ENCODE assay signal across 1 cellular context in genomic region chr7:10973061-10973941, GRCh38.
TF ChIP-seq lines count a peak whose summit lies in the region.

Gene PHF14, plus strand, starts transcription at chr7:10973872. Its CDS starts 452 bp downstream, at chr7:10974324.

TF ChIP-seq in HepG2, 621 proteins besides CTCF, POLR2A, EP300 and RAD21 (continued from another document and continues in another):
- TF ChIP-seq LRRFIP1 (CRISPR knock-in tag; conservative IDR thresholded peaks at IDR 0.05) (no peak), ZNF660 (CRISPR knock-in tag; IDR thresholded peaks at IDR 0.05; ENCODE audit: borderline replicate concordance, low read depth) (no peak), SRSF4 (IDR thresholded peaks at IDR 0.05; ENCODE audit: low read depth, low read length, poor library complexity, severe bottlenecking) (no peak), PREB (CRISPR knock-in tag; IDR thresholded peaks at IDR 0.05) (no peak), SYNCRIP (IDR thresholded peaks at IDR 0.05; ENCODE audit: insufficient read depth, low read depth, low read length) (no peak), ZNF510 (CRISPR knock-in tag; IDR thresholded peaks at IDR 0.05; ENCODE audit: low read depth) (0 out of 2 replicates have a peak, but pooled peaks have one; percentile 21), IKZF5 (CRISPR knock-in tag; IDR thresholded peaks at IDR 0.05) (peak; percentile 80; the same call in 1 of the 2 replicates), KDM5B (CRISPR knock-in tag; IDR thresholded peaks at IDR 0.05; ENCODE audit: borderline replicate concordance) (no peak), KDM1A (CRISPR knock-in tag; IDR thresholded peaks at IDR 0.05) (no peak), ZNF547 (CRISPR knock-in tag; IDR thresholded peaks at IDR 0.05) (0 out of 2 replicates have a peak, but pooled peaks have one; percentile 4), TBX3 (IDR thresholded peaks at IDR 0.05; ENCODE audit: borderline replicate concordance) (no peak), ZNF44 (CRISPR knock-in tag; IDR thresholded peaks at IDR 0.05) (no peak), CENPX (CRISPR knock-in tag; IDR thresholded peaks at IDR 0.05) (no peak), SOX6 (IDR thresholded peaks at IDR 0.05) (no peak), SOX6 (CRISPR knock-in tag; IDR thresholded peaks at IDR 0.05) (peak; percentile 59), SMAD1 (CRISPR knock-in tag; IDR thresholded peaks at IDR 0.05; ENCODE audit: borderline replicate concordance, low read depth) (no peak), HNRNPLL (IDR thresholded peaks at IDR 0.05; ENCODE audit: low read depth, low read length, poor library complexity, severe bottlenecking) (peak; percentile 81), NFE2L2 (IDR thresholded peaks at IDR 0.05; ENCODE audit: low read length) (no peak), CENPT (CRISPR knock-in tag; IDR thresholded peaks at IDR 0.05; ENCODE audit: low read depth) (no peak), ZFP37 (CRISPR knock-in tag; IDR thresholded peaks at IDR 0.05; ENCODE audit: borderline replicate concordance) (peak; percentile 59; the same call in 1 of the 2 replicates), U2AF2 (IDR thresholded peaks at IDR 0.05; ENCODE audit: low read depth, low read length) (no peak), ZNF292 (CRISPR knock-in tag; IDR thresholded peaks at IDR 0.05; ENCODE audit: borderline replicate concordance, low read depth) (no peak), ZNF564 (CRISPR knock-in tag; IDR thresholded peaks at IDR 0.05) (no peak; the same call in 1 of the 2 replicates), SNAI1 (CRISPR knock-in tag; IDR thresholded peaks at IDR 0.05; ENCODE audit: borderline replicate concordance) (no peak; the same call in 1 of the 2 replicates), ZNF878 (CRISPR knock-in tag; IDR thresholded peaks at IDR 0.05) (no peak), GATA4 (IDR thresholded peaks at IDR 0.05; ENCODE audit: borderline replicate concordance, low read depth) (peak; percentile 63; the same call in 1 of the 2 replicates), ZNF343 (CRISPR knock-in tag; IDR thresholded peaks at IDR 0.05) (no peak), ATRX (CRISPR knock-in tag; IDR thresholded peaks at IDR 0.05; ENCODE audit: borderline replicate concordance) (no peak), ERF (CRISPR knock-in tag; IDR thresholded peaks at IDR 0.05) (peak; percentile 55), KLF13 (CRISPR knock-in tag; IDR thresholded peaks at IDR 0.05) (no peak), KDM4B (CRISPR knock-in tag; IDR thresholded peaks at IDR 0.05) (no peak), ONECUT2 (CRISPR knock-in tag; IDR thresholded peaks at IDR 0.05) (peak; percentile 42; the same call in 1 of the 2 replicates), ZNF253 (CRISPR knock-in tag; IDR thresholded peaks at IDR 0.05; ENCODE audit: borderline replicate concordance) (no peak), ZNF580 (CRISPR knock-in tag; IDR thresholded peaks at IDR 0.05; ENCODE audit: borderline replicate concordance, low read depth) (no peak), ZNF781 (CRISPR knock-in tag; IDR thresholded peaks at IDR 0.05; ENCODE audit: borderline replicate concordance, not compliant biosample characterization) (no peak), SP1 (IDR thresholded peaks at IDR 0.05) (no peak), SP1 (CRISPR knock-in tag; IDR thresholded peaks at IDR 0.05) (no peak), CHCHD3 (CRISPR knock-in tag; IDR thresholded peaks at IDR 0.05) (no peak), TRIM24 (CRISPR knock-in tag; IDR thresholded peaks at IDR 0.05) (no peak), RXRB (CRISPR knock-in tag; IDR thresholded peaks at IDR 0.05; ENCODE audit: borderline replicate concordance) (peak; percentile 53; the same call in 1 of the 2 replicates)
- TF ChIP-seq, protein P1, sequence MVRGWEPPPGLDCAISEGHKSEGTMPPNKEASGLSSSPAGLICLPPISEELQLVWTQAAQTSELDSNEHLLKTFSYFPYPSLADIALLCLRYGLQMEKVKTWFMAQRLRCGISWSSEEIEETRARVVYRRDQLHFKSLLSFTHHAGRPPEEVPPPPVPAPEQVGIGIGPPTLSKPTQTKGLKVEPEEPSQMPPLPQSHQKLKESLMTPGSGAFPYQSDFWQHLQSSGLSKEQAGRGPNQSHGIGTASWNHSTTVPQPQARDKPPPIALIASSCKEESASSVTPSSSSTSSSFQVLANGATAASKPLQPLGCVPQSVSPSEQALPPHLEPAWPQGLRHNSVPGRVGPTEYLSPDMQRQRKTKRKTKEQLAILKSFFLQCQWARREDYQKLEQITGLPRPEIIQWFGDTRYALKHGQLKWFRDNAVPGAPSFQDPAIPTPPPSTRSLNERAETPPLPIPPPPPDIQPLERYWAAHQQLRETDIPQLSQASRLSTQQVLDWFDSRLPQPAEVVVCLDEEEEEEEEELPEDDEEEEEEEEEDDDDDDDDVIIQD (CRISPR knock-in tag; IDR thresholded peaks at IDR 0.05; ENCODE audit: low read depth), result peak; percentile 67; the same call in 1 of the 2 replicates
- TF ChIP-seq, protein P2, sequence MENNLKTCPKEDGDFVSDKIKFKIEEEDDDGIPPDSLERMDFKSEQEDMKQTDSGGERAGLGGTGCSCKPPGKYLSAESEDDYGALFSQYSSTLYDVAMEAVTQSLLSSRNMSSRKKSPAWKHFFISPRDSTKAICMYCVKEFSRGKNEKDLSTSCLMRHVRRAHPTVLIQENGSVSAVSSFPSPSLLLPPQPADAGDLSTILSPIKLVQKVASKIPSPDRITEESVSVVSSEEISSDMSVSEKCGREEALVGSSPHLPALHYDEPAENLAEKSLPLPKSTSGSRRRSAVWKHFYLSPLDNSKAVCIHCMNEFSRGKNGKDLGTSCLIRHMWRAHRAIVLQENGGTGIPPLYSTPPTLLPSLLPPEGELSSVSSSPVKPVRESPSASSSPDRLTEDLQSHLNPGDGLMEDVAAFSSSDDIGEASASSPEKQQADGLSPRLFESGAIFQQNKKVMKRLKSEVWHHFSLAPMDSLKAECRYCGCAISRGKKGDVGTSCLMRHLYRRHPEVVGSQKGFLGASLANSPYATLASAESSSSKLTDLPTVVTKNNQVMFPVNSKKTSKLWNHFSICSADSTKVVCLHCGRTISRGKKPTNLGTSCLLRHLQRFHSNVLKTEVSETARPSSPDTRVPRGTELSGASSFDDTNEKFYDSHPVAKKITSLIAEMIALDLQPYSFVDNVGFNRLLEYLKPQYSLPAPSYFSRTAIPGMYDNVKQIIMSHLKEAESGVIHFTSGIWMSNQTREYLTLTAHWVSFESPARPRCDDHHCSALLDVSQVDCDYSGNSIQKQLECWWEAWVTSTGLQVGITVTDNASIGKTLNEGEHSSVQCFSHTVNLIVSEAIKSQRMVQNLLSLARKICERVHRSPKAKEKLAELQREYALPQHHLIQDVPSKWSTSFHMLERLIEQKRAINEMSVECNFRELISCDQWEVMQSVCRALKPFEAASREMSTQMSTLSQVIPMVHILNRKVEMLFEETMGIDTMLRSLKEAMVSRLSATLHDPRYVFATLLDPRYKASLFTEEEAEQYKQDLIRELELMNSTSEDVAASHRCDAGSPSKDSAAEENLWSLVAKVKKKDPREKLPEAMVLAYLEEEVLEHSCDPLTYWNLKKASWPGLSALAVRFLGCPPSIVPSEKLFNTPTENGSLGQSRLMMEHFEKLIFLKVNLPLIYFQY (CRISPR knock-in tag; IDR thresholded peaks at IDR 0.05; ENCODE audit: borderline replicate concordance), result no peak
- TF ChIP-seq, protein P3, sequence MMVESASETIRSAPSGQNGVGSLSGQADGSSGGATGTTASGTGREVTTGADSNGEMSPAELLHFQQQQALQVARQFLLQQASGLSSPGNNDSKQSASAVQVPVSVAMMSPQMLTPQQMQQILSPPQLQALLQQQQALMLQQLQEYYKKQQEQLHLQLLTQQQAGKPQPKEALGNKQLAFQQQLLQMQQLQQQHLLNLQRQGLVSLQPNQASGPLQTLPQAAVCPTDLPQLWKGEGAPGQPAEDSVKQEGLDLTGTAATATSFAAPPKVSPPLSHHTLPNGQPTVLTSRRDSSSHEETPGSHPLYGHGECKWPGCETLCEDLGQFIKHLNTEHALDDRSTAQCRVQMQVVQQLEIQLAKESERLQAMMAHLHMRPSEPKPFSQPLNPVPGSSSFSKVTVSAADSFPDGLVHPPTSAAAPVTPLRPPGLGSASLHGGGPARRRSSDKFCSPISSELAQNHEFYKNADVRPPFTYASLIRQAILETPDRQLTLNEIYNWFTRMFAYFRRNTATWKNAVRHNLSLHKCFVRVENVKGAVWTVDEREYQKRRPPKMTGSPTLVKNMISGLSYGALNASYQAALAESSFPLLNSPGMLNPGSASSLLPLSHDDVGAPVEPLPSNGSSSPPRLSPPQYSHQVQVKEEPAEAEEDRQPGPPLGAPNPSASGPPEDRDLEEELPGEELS (CRISPR knock-in tag; IDR thresholded peaks at IDR 0.05), result no peak
- TF ChIP-seq, protein P4, sequence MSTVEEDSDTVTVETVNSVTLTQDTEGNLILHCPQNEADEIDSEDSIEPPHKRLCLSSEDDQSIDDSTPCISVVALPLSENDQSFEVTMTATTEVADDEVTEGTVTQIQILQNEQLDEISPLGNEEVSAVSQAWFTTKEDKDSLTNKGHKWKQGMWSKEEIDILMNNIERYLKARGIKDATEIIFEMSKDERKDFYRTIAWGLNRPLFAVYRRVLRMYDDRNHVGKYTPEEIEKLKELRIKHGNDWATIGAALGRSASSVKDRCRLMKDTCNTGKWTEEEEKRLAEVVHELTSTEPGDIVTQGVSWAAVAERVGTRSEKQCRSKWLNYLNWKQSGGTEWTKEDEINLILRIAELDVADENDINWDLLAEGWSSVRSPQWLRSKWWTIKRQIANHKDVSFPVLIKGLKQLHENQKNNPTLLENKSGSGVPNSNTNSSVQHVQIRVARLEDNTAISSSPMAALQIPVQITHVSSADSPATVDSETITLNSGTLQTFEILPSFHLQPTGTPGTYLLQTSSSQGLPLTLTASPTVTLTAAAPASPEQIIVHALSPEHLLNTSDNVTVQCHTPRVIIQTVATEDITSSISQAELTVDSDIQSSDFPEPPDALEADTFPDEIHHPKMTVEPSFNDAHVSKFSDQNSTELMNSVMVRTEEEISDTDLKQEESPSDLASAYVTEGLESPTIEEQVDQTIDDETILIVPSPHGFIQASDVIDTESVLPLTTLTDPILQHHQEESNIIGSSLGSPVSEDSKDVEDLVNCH (CRISPR knock-in tag; IDR thresholded peaks at IDR 0.05), result no peak
- TF ChIP-seq, protein P5, sequence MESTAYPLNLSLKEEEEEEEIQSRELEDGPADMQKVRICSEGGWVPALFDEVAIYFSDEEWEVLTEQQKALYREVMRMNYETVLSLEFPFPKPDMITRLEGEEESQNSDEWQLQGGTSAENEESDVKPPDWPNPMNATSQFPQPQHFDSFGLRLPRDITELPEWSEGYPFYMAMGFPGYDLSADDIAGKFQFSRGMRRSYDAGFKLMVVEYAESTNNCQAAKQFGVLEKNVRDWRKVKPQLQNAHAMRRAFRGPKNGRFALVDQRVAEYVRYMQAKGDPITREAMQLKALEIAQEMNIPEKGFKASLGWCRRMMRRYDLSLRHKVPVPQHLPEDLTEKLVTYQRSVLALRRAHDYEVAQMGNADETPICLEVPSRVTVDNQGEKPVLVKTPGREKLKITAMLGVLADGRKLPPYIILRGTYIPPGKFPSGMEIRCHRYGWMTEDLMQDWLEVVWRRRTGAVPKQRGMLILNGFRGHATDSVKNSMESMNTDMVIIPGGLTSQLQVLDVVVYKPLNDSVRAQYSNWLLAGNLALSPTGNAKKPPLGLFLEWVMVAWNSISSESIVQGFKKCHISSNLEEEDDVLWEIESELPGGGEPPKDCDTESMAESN (CRISPR knock-in tag; conservative IDR thresholded peaks at IDR 0.05), result 0 out of 2 replicates have a peak, but pooled peaks have one; percentile 31
- TF ChIP-seq, protein P6, sequence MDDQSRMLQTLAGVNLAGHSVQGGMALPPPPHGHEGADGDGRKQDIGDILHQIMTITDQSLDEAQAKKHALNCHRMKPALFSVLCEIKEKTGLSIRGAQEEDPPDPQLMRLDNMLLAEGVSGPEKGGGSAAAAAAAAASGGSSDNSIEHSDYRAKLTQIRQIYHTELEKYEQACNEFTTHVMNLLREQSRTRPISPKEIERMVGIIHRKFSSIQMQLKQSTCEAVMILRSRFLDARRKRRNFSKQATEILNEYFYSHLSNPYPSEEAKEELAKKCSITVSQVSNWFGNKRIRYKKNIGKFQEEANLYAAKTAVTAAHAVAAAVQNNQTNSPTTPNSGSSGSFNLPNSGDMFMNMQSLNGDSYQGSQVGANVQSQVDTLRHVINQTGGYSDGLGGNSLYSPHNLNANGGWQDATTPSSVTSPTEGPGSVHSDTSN (CRISPR knock-in tag; IDR thresholded peaks at IDR 0.05; ENCODE audit: borderline replicate concordance), result no peak
